11 cellular contexts compared by ENCODE assay signal in genomic region chr15:64597469-64597806, GRCh38.
DNase-seq lines count a peak whose midpoint lies in the region; TF ChIP-seq lines count a peak whose summit lies in the region.
"Had no signal": no experiment of that assay in that cellular context is flagged by ENCODE, and none has a peak within 500 bp of the region (broad histone marks: within the 10 kb centered on the region; RNA-seq: fewer than 3 reads in every experiment).

No MANE protein-coding gene starts in this region.

- no peak for TF ChIP-seq CTCF in CD14-positive monocyte (IDR thresholded peaks at IDR 0.05)
- TF ChIP-seq CTCF in HFFc6 (IDR thresholded peaks at IDR 0.05), result no peak

- no peak overlapping the region for H2AK5ac ChIP-seq in mesenchymal stem cell (ENCODE audit: low read length, severe bottlenecking)

- H3K79me1 ChIP-seq in mesenchymal stem cell (replicated peaks; ENCODE audit: low read length, poor library complexity, severe bottlenecking), result peaks cover 28% of the 10 kb centered on the region

- H2BK5ac ChIP-seq in mesenchymal stem cell (ENCODE audit: low read depth, low read length, poor library complexity, severe bottlenecking), result no peak overlapping the region

- peaks cover 3% of the 10 kb centered on the region for H3K4me1 ChIP-seq in mesenchymal stem cell (ENCODE audit: control insufficient read depth, insufficient read depth, low read depth, low read length)

- no peaks in the 10 kb centered on the region for H3K9me3 ChIP-seq in mesenchymal stem cell (ENCODE audit: control insufficient read depth, low read length)

- H3K27ac ChIP-seq in mesenchymal stem cell (ENCODE audit: low read length, poor library complexity, severe bottlenecking), result no peak overlapping the region
- H3K27ac ChIP-seq: SK-N-MC had no signal

- H2BK12ac ChIP-seq in mesenchymal stem cell (ENCODE audit: low read length in 2 of 2), result no peak overlapping the region

- H3K4me1 Mint-ChIP-seq in CD14-positive monocyte (peaks cover 41% of the 10 kb centered on the region), HFFc6 (ENCODE audit: low read depth) (peaks cover 45% of the 10 kb centered on the region)
- H3K4me1 Mint-ChIP-seq in activated T-helper 1 cell treated with anti-CD3 and anti-CD28 coated beads, Interleukin-12 subunit alpha, Interleukin-12 subunit beta, Interleukin-2, Interleukin-4 antibody, amounts not matched to agents 30 ng/mL and 10 ng/mL and 1 ng/mL, durations not matched to agents 14 hours and 24 hours and 36 hours (ENCODE audit: low read depth), result peaks cover 55% of the 10 kb centered on the region

- no peak overlapping the region for H3K23ac ChIP-seq in mesenchymal stem cell (ENCODE audit: low read length in 2 of 2)

- no peak for DNase-seq in CD14-positive monocyte (ENCODE audit: low spot score)
- peak; percentile 6 for DNase-seq in HFFc6
- DNase-seq in activated T-helper 1 cell treated with anti-CD3 and anti-CD28 coated beads, Interleukin-12 subunit alpha, Interleukin-12 subunit beta, Interleukin-2, Interleukin-4 antibody, amounts not matched to agents 30 ng/mL and 10 ng/mL and 1 ng/mL, durations not matched to agents 14 hours and 24 hours and 36 hours (ENCODE audit: low spot score), result no peak
- DNase-seq in mesenchymal stem cell, result no peak
- DNase-seq in H7, result no peak
- DNase-seq in CD1c-positive myeloid dendritic cell (ENCODE audit: extremely low spot score), result no peak
- DNase-seq in mesenteric fat pad (ENCODE audit: low spot score), result no peak
- no peak for DNase-seq in KBM-7
- DNase-seq: left cardiac atrium; stimulated activated naive B cell treated with anti-CD40 and anti-IgM and Interleukin-4, amounts not matched to agents 10 μg/mL and 1 μg/mL and 100 μg/mL, for 72 hours had no signal

- intact Hi-C loops in CD14-positive monocyte (cut with micrococcal nuclease), result no loop called here
- intact Hi-C loops in activated T-helper 1 cell treated with anti-CD3 and anti-CD28 coated beads, Interleukin-12 subunit alpha, Interleukin-12 subunit beta, Interleukin-2, Interleukin-4 antibody, amounts not matched to agents 30 ng/mL and 10 ng/mL and 1 ng/mL, durations not matched to agents 14 hours and 24 hours and 36 hours (cut with micrococcal nuclease), result no loop called here

- H3K4me3 ChIP-seq in mesenchymal stem cell (ENCODE audit: insufficient read depth in 1 of 2, low read depth in 1 of 2, low read length in 2 of 2) (no peak overlapping the region), H7 (ENCODE audit: insufficient read depth, low read depth, low read length) (no peak overlapping the region)
- H3K4me3 ChIP-seq: SK-N-MC had no signal

- H3K27me3 Mint-ChIP-seq in CD14-positive monocyte (ENCODE audit: low read depth in 3 of 3), result peaks cover 0 to 2% (median 0%) of the 10 kb centered on the region in 3 donors
- H3K27me3 Mint-ChIP-seq in HFFc6 (ENCODE audit: insufficient read depth), result no peaks in the 10 kb centered on the region
- H3K27me3 Mint-ChIP-seq in activated T-helper 1 cell treated with anti-CD3 and anti-CD28 coated beads, Interleukin-12 subunit alpha, Interleukin-12 subunit beta, Interleukin-2, Interleukin-4 antibody, amounts not matched to agents 30 ng/mL and 10 ng/mL and 1 ng/mL, durations not matched to agents 14 hours and 24 hours and 36 hours (ENCODE audit: insufficient read depth), result no peaks in the 10 kb centered on the region
- H3K27me3 Mint-ChIP-seq: stimulated activated naive B cell treated with anti-CD40 and anti-IgM and Interleukin-4, amounts not matched to agents 10 μg/mL and 1 μg/mL and 100 μg/mL, for 72 hours had no signal

- no peak overlapping the region for H3K4me2 ChIP-seq in mesenchymal stem cell (ENCODE audit: low read length, poor library complexity, severe bottlenecking)

- H3K36me3 ChIP-seq in mesenchymal stem cell (ENCODE audit: control insufficient read depth in 1 of 2, insufficient read depth in 2 of 2, low read depth in 1 of 2, low read length in 2 of 2), result no peaks in the 10 kb centered on the region
- no peaks in the 10 kb centered on the region for H3K36me3 ChIP-seq in H7 (replicated peaks; ENCODE audit: control insufficient read depth, insufficient read depth, low read length)

- WGBS in mesenchymal stem cell, result 53% methylated on average over 1 of the region's 1 CpG

- H3K36me3 Mint-ChIP-seq in CD14-positive monocyte (peaks cover 1 to 2% of the 10 kb centered on the region in 2 donors), HFFc6 (ENCODE audit: low read depth) (0 out of 2 replicates have a peak, but pooled peaks cover 5% of the 10 kb centered on the region)
- peaks cover 10% of the 10 kb centered on the region for H3K36me3 Mint-ChIP-seq in activated T-helper 1 cell treated with anti-CD3 and anti-CD28 coated beads, Interleukin-12 subunit alpha, Interleukin-12 subunit beta, Interleukin-2, Interleukin-4 antibody, amounts not matched to agents 30 ng/mL and 10 ng/mL and 1 ng/mL, durations not matched to agents 14 hours and 24 hours and 36 hours (ENCODE audit: low read depth)

- H3K9ac ChIP-seq in mesenchymal stem cell (ENCODE audit: low read length), result peak overlapping the region; percentile 23

- H4K8ac ChIP-seq in mesenchymal stem cell (ENCODE audit: low read length), result no peak overlapping the region

- no peak overlapping the region for H4K91ac ChIP-seq in mesenchymal stem cell (ENCODE audit: low read length)

- no peak overlapping the region for H2BK120ac ChIP-seq in mesenchymal stem cell (ENCODE audit: low read depth, low read length)

- in situ Hi-C loops in KBM-7 (cut with MboI; ENCODE audit: low pct_unique_long_range_greater_than_20kb, low sequenced_read_pairs), result no loop called here

- H2AFZ ChIP-seq in mesenchymal stem cell (ENCODE audit: low read depth, low read length), result no peak overlapping the region

- H3K9me3 Mint-ChIP-seq in CD14-positive monocyte (no peaks in the 10 kb centered on the region), HFFc6 (no peaks in the 10 kb centered on the region)
- no peaks in the 10 kb centered on the region for H3K9me3 Mint-ChIP-seq in activated T-helper 1 cell treated with anti-CD3 and anti-CD28 coated beads, Interleukin-12 subunit alpha, Interleukin-12 subunit beta, Interleukin-2, Interleukin-4 antibody, amounts not matched to agents 30 ng/mL and 10 ng/mL and 1 ng/mL, durations not matched to agents 14 hours and 24 hours and 36 hours
- H3K9me3 Mint-ChIP-seq: stimulated activated naive B cell treated with anti-CD40 and anti-IgM and Interleukin-4, amounts not matched to agents 10 μg/mL and 1 μg/mL and 100 μg/mL, for 72 hours had no signal

- no peak overlapping the region for H3K18ac ChIP-seq in mesenchymal stem cell (ENCODE audit: low read depth in 1 of 2, low read length in 2 of 2)

- no peak overlapping the region for H3K14ac ChIP-seq in mesenchymal stem cell (ENCODE audit: low read length in 2 of 2)

- no peak overlapping the region for H3K4me3 Mint-ChIP-seq in CD14-positive monocyte
- H3K4me3 Mint-ChIP-seq in HFFc6, result no peak overlapping the region
- H3K4me3 Mint-ChIP-seq in activated T-helper 1 cell treated with anti-CD3 and anti-CD28 coated beads, Interleukin-12 subunit alpha, Interleukin-12 subunit beta, Interleukin-2, Interleukin-4 antibody, amounts not matched to agents 30 ng/mL and 10 ng/mL and 1 ng/mL, durations not matched to agents 14 hours and 24 hours and 36 hours, result peak overlapping the region; percentile 78

- H3K4ac ChIP-seq in mesenchymal stem cell (ENCODE audit: low read depth in 1 of 2, low read length in 2 of 2), result no peak overlapping the region

- H3K27me3 ChIP-seq in mesenchymal stem cell (ENCODE audit: control insufficient read depth in 1 of 2, insufficient read depth in 1 of 2, low read length in 2 of 2) (no peaks in the 10 kb centered on the region), H7 (ENCODE audit: control insufficient read depth, insufficient read depth, low read length) (no peaks in the 10 kb centered on the region)

- H3K27ac Mint-ChIP-seq in CD14-positive monocyte (peak overlapping the region in 6 of 7 donors; percentile 38 to 92 (median 82)), HFFc6 (peak overlapping the region; percentile 61; the same call in 1 of the 2 replicates)
- H3K27ac Mint-ChIP-seq in activated T-helper 1 cell treated with anti-CD3 and anti-CD28 coated beads, Interleukin-12 subunit alpha, Interleukin-12 subunit beta, Interleukin-2, Interleukin-4 antibody, amounts not matched to agents 30 ng/mL and 10 ng/mL and 1 ng/mL, durations not matched to agents 14 hours and 24 hours and 36 hours, result peak overlapping the region; percentile 74

- H2BK15ac ChIP-seq in mesenchymal stem cell (ENCODE audit: low read depth, poor library complexity, severe bottlenecking), result no peak overlapping the region
